ENCODE assay signal across 1 cellular context in genomic region chr14:68906439-68906838, GRCh38.
TF ChIP-seq lines count a peak whose summit lies in the region.

No MANE protein-coding gene starts in this region.

TF ChIP-seq in GM23338, 12 proteins besides CTCF, POLR2A, EP300 and RAD21 (continued from another document):
- TF ChIP-seq ZNF462 (CRISPR knock-in tag; IDR thresholded peaks at IDR 0.05) (no peak), CREB1 (CRISPR knock-in tag; IDR thresholded peaks at IDR 0.05; ENCODE audit: low read depth) (no peak), ETS1 (IDR thresholded peaks at IDR 0.05) (no peak), ZNF331 (CRISPR knock-in tag; IDR thresholded peaks at IDR 0.05; ENCODE audit: low read depth) (no peak), EZH2phosphoT487 (IDR thresholded peaks at IDR 0.05; ENCODE audit: unreplicated experiment) (no peak), NANOG (IDR thresholded peaks at IDR 0.05; ENCODE audit: borderline replicate concordance) (no peak), JUNB (IDR thresholded peaks at IDR 0.05; ENCODE audit: unreplicated experiment) (no peak)
TF ChIP-seq in GM23338: peak in this region for 0.
